Comparison of ENCODE assay signal across 8 cellular contexts in the genomic region with DNA sequence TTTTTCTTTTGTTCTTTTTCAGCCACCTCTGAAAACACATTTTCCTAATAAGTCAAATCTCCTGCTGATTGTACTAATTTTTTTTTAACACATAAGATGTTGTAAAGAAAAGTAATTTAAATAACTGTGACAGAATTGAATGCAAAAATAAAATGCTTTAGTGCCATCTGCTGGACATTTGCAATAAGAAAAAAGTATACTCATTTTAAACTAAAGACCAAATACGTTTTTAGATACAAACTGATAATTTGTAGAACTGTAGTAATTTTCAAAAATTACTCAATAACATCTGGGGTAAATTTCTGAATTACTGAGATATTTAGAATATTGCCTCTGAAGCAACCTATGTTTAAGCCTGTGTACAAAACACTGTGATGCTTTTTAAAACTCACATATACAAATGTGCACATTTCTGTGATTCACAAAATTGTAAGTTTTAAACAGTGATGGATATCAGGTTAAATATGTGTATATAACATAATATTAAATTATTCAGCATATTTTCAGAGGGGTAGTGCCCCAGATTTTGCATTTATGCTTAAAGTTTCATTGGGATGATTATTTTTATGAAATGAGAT.
DNase-seq lines count a peak whose midpoint lies in the region; ATAC-seq and TF ChIP-seq lines count a peak whose summit lies in the region.

No MANE protein-coding gene starts in this region.

- H4K20me1 ChIP-seq in neural progenitor cell (ENCODE audit: low read depth) = no peaks in the 10 kb centered on the region

- H3K9ac ChIP-seq in neural progenitor cell = no peak overlapping the region

- no peaks in the 10 kb centered on the region for H3K27me3 Mint-ChIP-seq in neural progenitor cell (ENCODE audit: insufficient read depth, low read depth)

- DNase-seq in NCI-H2171 (lab: John Stamatoyannopoulos, UW) (peak; percentile 2), cerebellar cortex (ENCODE audit: low spot score) (peak; percentile 73), neural progenitor cell (ENCODE audit: low spot score) (peak; percentile 15), NCI-H226 (no peak)
- no peak for DNase-seq in activated effector memory CD4-positive, alpha-beta T cell treated with Interleukin-2 at 50 U/mL for 16 hours

- TF ChIP-seq CTCF in GM12872 (IDR thresholded peaks at IDR 0.05; ENCODE audit: insufficient read depth, low read depth, low read length) (peak; percentile 12; the same call in 1 of the 3 replicates), neural progenitor cell (IDR thresholded peaks at IDR 0.05) (peak; percentile 75)

- no peak overlapping the region for H3K27ac Mint-ChIP-seq in neural progenitor cell

- H3K9me3 ChIP-seq in neural progenitor cell (ENCODE audit: low read depth) = no peaks in the 10 kb centered on the region

- H3K4me2 ChIP-seq in neural progenitor cell = no peak overlapping the region

- no peak overlapping the region for H2AFZ ChIP-seq in neural progenitor cell (replicated peaks)

- ATAC-seq in HG03565 (IDR thresholded peaks at IDR 0.05; ENCODE audit: unreplicated experiment) = no peak
- ATAC-seq in activated CD4-positive, CD25-positive, alpha-beta regulatory T cell treated with anti-CD3 and anti-CD28 coated beads, Interleukin-2, amount 50 U/mL, for 24 hours = no peak

- no peaks in the 10 kb centered on the region for H3F3A ChIP-seq in neural progenitor cell (ENCODE audit: low read depth)

- no peaks in the 10 kb centered on the region for H3K79me2 ChIP-seq in neural progenitor cell (ENCODE audit: low read depth)

- H3K27me3 ChIP-seq in neural progenitor cell = no peaks in the 10 kb centered on the region

- no peak overlapping the region for H3K27ac ChIP-seq in neural progenitor cell

- H3K4me3 Mint-ChIP-seq in neural progenitor cell = no peak overlapping the region

- H3K36me3 ChIP-seq in neural progenitor cell = no peaks in the 10 kb centered on the region

- no peaks in the 10 kb centered on the region for H3K4me1 Mint-ChIP-seq in neural progenitor cell

- H3K9me3 Mint-ChIP-seq in neural progenitor cell = no peaks in the 10 kb centered on the region

- no peaks in the 10 kb centered on the region for H3K4me1 ChIP-seq in neural progenitor cell

- H3K4me3 ChIP-seq in neural progenitor cell = no peak overlapping the region

- no peaks in the 10 kb centered on the region for H3K36me3 Mint-ChIP-seq in neural progenitor cell

Comparison
In these comparisons a context has a peak if more than half of its experiments do, and no peak if none do; other contexts are left out.
1. DNase-seq: peak in NCI-H2171 (single experiment), cerebellar cortex (single experiment) and neural progenitor cell (single experiment); none in NCI-H226 (single experiment) and activated effector memory CD4-positive, alpha-beta T cell treated with Interleukin-2 at 50 U/mL for 16 hours (single experiment).